22 cellular contexts compared by ENCODE assay signal in genomic region chr7:133358728-133359127, GRCh38.
A peak's percentile ranks its signal among the peaks of the same experiment; 100 is the strongest.
DNase-seq lines count a peak whose midpoint lies in the region; ATAC-seq and TF ChIP-seq lines count a peak whose summit lies in the region.
"Had no signal": no experiment of that assay in that cellular context is flagged by ENCODE, and none has a peak within 500 bp of the region (broad histone marks: within the 10 kb centered on the region; RNA-seq: fewer than 3 reads in every experiment).

No MANE protein-coding gene starts in this region.

- H3K9me3 ChIP-seq in osteoblast (ENCODE audit: low read depth, low read length) (no peaks in the 10 kb centered on the region), WERI-Rb-1 (ENCODE audit: severe bottlenecking) (no peaks in the 10 kb centered on the region)
- H3K9me3 ChIP-seq: SJSA1 had no signal

- H3K79me2 ChIP-seq in osteoblast (ENCODE audit: insufficient read depth, low read length): peaks cover 2% of the 10 kb centered on the region

- peaks cover 23% of the 10 kb centered on the region for H3K4me1 ChIP-seq in osteoblast (ENCODE audit: insufficient read depth, low read length)
- H3K4me1 ChIP-seq: breast epithelium, foreskin keratinocyte had no signal

- H4K20me1 ChIP-seq in osteoblast (ENCODE audit: insufficient read depth, low read length): no peaks in the 10 kb centered on the region

- no peak overlapping the region for H3K4me3 ChIP-seq in choroid plexus epithelial cell (ENCODE audit: low read depth, low read length)
- no peak overlapping the region for H3K4me3 ChIP-seq in osteoblast (ENCODE audit: insufficient read depth, low read length)
- H3K4me3 ChIP-seq in WERI-Rb-1 (ENCODE audit: low read depth, low read length): no peak overlapping the region
- H3K4me3 ChIP-seq: breast epithelium, SJSA1 had no signal

- ATAC-seq in GM18498 (IDR thresholded peaks at IDR 0.05; ENCODE audit: unreplicated experiment): no peak
- ATAC-seq in GM18907 (IDR thresholded peaks at IDR 0.05; ENCODE audit: unreplicated experiment): no peak
- no peak for ATAC-seq in HG02798 (IDR thresholded peaks at IDR 0.05; ENCODE audit: poor library complexity, unreplicated experiment)
- ATAC-seq: foreskin keratinocyte, PC-3, sciatic nerve had no signal

- DNase-seq in EL (peak; percentile 21), RPMI7951 (ENCODE audit: low read depth) (peak; percentile 4), choroid plexus epithelial cell (ENCODE audit: low read depth) (peak; percentile 65), osteoblast (ENCODE audit: insufficient read length, low spot score, missing footprints) (peak; percentile 70), WERI-Rb-1 (no peak)
- DNase-seq: activated CD4-positive, alpha-beta T cell treated with anti-CD3 and anti-CD28 coated beads, Interleukin-2, amount 10 ng/mL, durations not matched to agents 7 days and 5 days; activated naive CD4-positive, alpha-beta T cell treated with anti-CD3 and anti-CD28 coated beads, Interleukin-2, amount 10 ng/mL, durations not matched to agents 7 days and 5 days; activated T-cell treated with anti-CD3 and anti-CD28 coated beads for 4 hours; COR-L47; effector CD8-positive, alpha-beta T cell; foreskin keratinocyte; H7; NCI-H82; PC-3; stimulated activated CD4-positive, alpha-beta T cell treated with anti-CD3 and anti-CD28 coated beads, Interleukin-2, amount 100 ng/mL, for 48 hours; substantia nigra had no signal

- peak overlapping the region; percentile 42 for H3K4me2 ChIP-seq in osteoblast (ENCODE audit: insufficient read depth, low read length)

- H2AFZ ChIP-seq in osteoblast (ENCODE audit: low read length): no peak overlapping the region

- H3K36me3 ChIP-seq in osteoblast (ENCODE audit: insufficient read depth, low read length): no peaks in the 10 kb centered on the region
- H3K36me3 ChIP-seq in WERI-Rb-1: no peaks in the 10 kb centered on the region; the same call in 1 of the 2 replicates
- H3K36me3 ChIP-seq: breast epithelium had no signal

- H3K27me3 ChIP-seq in osteoblast (ENCODE audit: insufficient read depth, low read length): no peaks in the 10 kb centered on the region
- H3K27me3 ChIP-seq in WERI-Rb-1 (ENCODE audit: insufficient read depth, low read depth, severe bottlenecking): no peaks in the 10 kb centered on the region
- H3K27me3 ChIP-seq: breast epithelium, foreskin keratinocyte, SJSA1 had no signal

- H3K27ac ChIP-seq in osteoblast (ENCODE audit: low read depth, low read length) (peak overlapping the region; percentile 9), WERI-Rb-1 (no peak overlapping the region)
- H3K27ac ChIP-seq: breast epithelium, foreskin keratinocyte, SJSA1 had no signal

- TF ChIP-seq CTCF in choroid plexus epithelial cell (conservative IDR thresholded peaks at IDR 0.05; ENCODE audit: low read depth, low read length) (no peak), osteoblast (IDR thresholded peaks at IDR 0.05; ENCODE audit: extremely low read depth, low read depth, low read length) (no peak), WERI-Rb-1 (IDR thresholded peaks at IDR 0.05; ENCODE audit: low read depth, low read length) (no peak)
